ENCODE assay signal across 11 cellular contexts in genomic region chr2:239917957-239918481, GRCh38.
"Had no signal": no experiment of that assay in that cellular context is flagged by ENCODE, and none has a peak within 500 bp of the region (broad histone marks: within the 10 kb centered on the region; RNA-seq: fewer than 3 reads in every experiment).

No MANE protein-coding gene starts in this region.

- H3K27ac ChIP-seq: ovary, tibial nerve, WERI-Rb-1 had no signal

- H3K4me1 ChIP-seq: tibial nerve had no signal

- ATAC-seq: activated CD4-positive, alpha-beta T cell treated with anti-CD3 and anti-CD28 coated beads for 36 hours; activated T-cell treated with anti-CD3 and anti-CD28 coated beads, Interleukin-2, amount 50 U/mL, for 4 hours; effector memory CD8-positive, alpha-beta T cell; sciatic nerve; stimulated activated effector memory CD8-positive, alpha-beta T cell treated with anti-CD3 and anti-CD28 coated beads, Interleukin-12 subunit alpha, Interleukin-12 subunit beta, amount 100 ng/mL, for 72 hours had no signal

- H3K36me3 ChIP-seq: ovary, tibial nerve, WERI-Rb-1 had no signal

- H3K4me3 ChIP-seq: ovary, tibial nerve had no signal

- H3K27me3 ChIP-seq: ovary, tibial nerve had no signal

- DNase-seq: activated CD4-positive, alpha-beta T cell treated with anti-CD3 and anti-CD28 coated beads for 36 hours; activated effector memory CD4-positive, alpha-beta T cell treated with Interleukin-2 at 50 U/mL for 16 hours; activated T-cell treated with anti-CD3 and anti-CD28 coated beads, Interleukin-2, amount 50 U/mL, for 4 hours; caudate nucleus; effector memory CD8-positive, alpha-beta T cell; immature natural killer cell; ovary; WERI-Rb-1 had no signal
